Comparison of ENCODE assay signal across 9 cellular contexts in genomic region chr1:15168479-15168878, GRCh38. TPM values are rescaled to one million over a fixed set of nuclear protein-coding genes. Genes with fewer than 3 reads are reported as not detected.
DNase-seq lines count a peak whose midpoint lies in the region; ATAC-seq, FAIRE-seq and TF ChIP-seq lines count a peak whose summit lies in the region.
"Had no signal": no experiment of that assay in that cellular context is flagged by ENCODE, and none has a peak within 500 bp of the region (broad histone marks: within the 10 kb centered on the region; RNA-seq: fewer than 3 reads in every experiment).

No MANE protein-coding gene starts in this region.

- DNase-seq in Daoy (ENCODE audit: low read depth), result peak; percentile 96
- DNase-seq in H1 (ENCODE audit: low read depth in 1 of 2, low spot score in 2 of 2), result no peak
- DNase-seq in omental fat pad (ENCODE audit: low spot score), result no peak
- no peak for DNase-seq in activated CD4-positive, alpha-beta T cell treated with anti-CD3 and anti-CD28 coated beads, Interleukin-2, amount 50 U/mL, for 4 hours
- DNase-seq in NCI-H1694 (lab: John Stamatoyannopoulos, UW), result no peak
- DNase-seq: activated T-cell treated with anti-CD3 and anti-CD28 coated beads, Interleukin-2, amount 50 U/mL, for 48 hours had no signal

- H2BK5ac ChIP-seq in H1 (ENCODE audit: low read depth, low read length), result no peak overlapping the region

- no peaks in the 10 kb centered on the region for H3K79me2 ChIP-seq in OCI-LY3 (ENCODE audit: low read length)
- peaks cover 0 to 12% of the 10 kb centered on the region in 2 experiments; a peak in 2 of 4 replicates for H3K79me2 ChIP-seq in H1 (ENCODE audit: control insufficient read depth in 1 of 2, insufficient read depth in 2 of 2, low read length in 2 of 2)

- H2BK20ac ChIP-seq in H1 (ENCODE audit: low read length), result no peak overlapping the region

- no peaks in the 10 kb centered on the region; the same call in 1 of the 2 replicates for H3K79me1 ChIP-seq in H1 (ENCODE audit: low read depth, low read length)

- H4K8ac ChIP-seq in H1 (ENCODE audit: extremely low read depth, insufficient read depth, low read length), result no peak overlapping the region

- POLR2A ChIA-PET in H1 (lab: Charles Lee; ENCODE audit: partially characterized antibody), result interaction anchor here (1.1 kb wide), 1 partner anchor 12 kb away, joined by 3 read pairs; no protein-coding TSS in a partner anchor

- H3K18ac ChIP-seq in H1 (ENCODE audit: extremely low read depth, low read length), result no peak overlapping the region

- CTCF ChIA-PET in H1 (lab: Charles Lee; ENCODE audit: partially characterized antibody), result interaction anchor here (1.0 to 1.6 kb wide), 5 partner anchors 8 to 104 kb away, joined by 3 to 5 read pairs (median 4); partner anchors contain the start of gene TMEM51

- no peak overlapping the region for H4K91ac ChIP-seq in H1 (replicated peaks; ENCODE audit: insufficient read length, low read length)

- WGBS in H1 (ENCODE audit: extremely low coverage in 1 of 2, insufficient coverage in 1 of 2, insufficient read length in 1 of 2, insufficient replicate concordance in 2 of 2, low coverage in 1 of 2, low lambda C conversion rate in 2 of 2, missing lambda C conversion rate in 1 of 2), 2 experiments, result 83% methylated on average over 5 of the region's 5 CpGs; no CpG with 5 or more reads in 1 of the 2 experiments

- H3K23ac ChIP-seq in H1 (ENCODE audit: insufficient read length), result no peak overlapping the region

- TF ChIP-seq POLR2A in H1 (IDR thresholded peaks at IDR 0.05; ENCODE audit: control extremely low read depth in 1 of 2, low read depth in 2 of 2, low read length in 2 of 2), result no peak

- no peak overlapping the region for H2BK120ac ChIP-seq in H1 (replicated peaks; ENCODE audit: low read depth, low read length)

- H3K27ac ChIP-seq in OCI-LY3 (ENCODE audit: low read length) (no peak overlapping the region), H1 (ENCODE audit: low read depth, low read length) (no peak overlapping the region)

- no peaks in the 10 kb centered on the region for H3K36me3 ChIP-seq in OCI-LY3 (replicated peaks; ENCODE audit: low read depth, low read length)
- no peaks in the 10 kb centered on the region for H3K36me3 ChIP-seq in H1 (ENCODE audit: control insufficient read depth in 2 of 4, insufficient read depth in 4 of 4, low read length in 3 of 4)

- no peak overlapping the region for H2BK12ac ChIP-seq in H1 (ENCODE audit: low read depth, low read length)

- peak overlapping the region; percentile 11; the same call in 1 of the 2 replicates for H3K4me2 ChIP-seq in OCI-LY3 (ENCODE audit: low read length)
- no peak overlapping the region for H3K4me2 ChIP-seq in H1 (ENCODE audit: insufficient read depth in 1 of 2, low read depth in 2 of 2, low read length in 2 of 2)

- ATAC-seq in omental fat pad (ENCODE audit: low FRiP score) (peak; percentile 57), HG03432 (IDR thresholded peaks at IDR 0.05; ENCODE audit: unreplicated experiment) (no peak), GM19467 (IDR thresholded peaks at IDR 0.05; ENCODE audit: unreplicated experiment) (no peak)

- no peak overlapping the region for H2AK5ac ChIP-seq in H1 (ENCODE audit: low read depth, low read length)

- no peak overlapping the region for H3K4ac ChIP-seq in H1 (replicated peaks; ENCODE audit: insufficient read length, low read depth, low read length)

- no peaks in the 10 kb centered on the region for H3K27me3 ChIP-seq in OCI-LY3 (ENCODE audit: low read depth, low read length)
- no peaks in the 10 kb centered on the region for H3K27me3 ChIP-seq in H1 (replicated peaks in 1 of 4; ENCODE audit: control insufficient read depth in 3 of 4, extremely low read depth in 1 of 4, insufficient read depth in 3 of 4, low read length in 3 of 4)

- TF ChIP-seq CTCF in OCI-LY3 (IDR thresholded peaks at IDR 0.05; ENCODE audit: low read depth, low read length) (no peak), H1 (IDR thresholded peaks at IDR 0.05; ENCODE audit: control extremely low read depth in 1 of 3, insufficient read depth in 1 of 3, low read depth in 1 of 3, low read length in 3 of 3) (no peak), omental fat pad (IDR thresholded peaks at IDR 0.05) (no peak)

- no peaks in the 10 kb centered on the region for H3K9me3 ChIP-seq in OCI-LY3 (ENCODE audit: insufficient read depth, low read length)
- no peaks in the 10 kb centered on the region for H3K9me3 ChIP-seq in H1 (ENCODE audit: insufficient read depth in 2 of 2, low read depth in 1 of 2, low read length in 1 of 2)

- no peak overlapping the region for H3K14ac ChIP-seq in H1 (ENCODE audit: insufficient read length)

- no peak overlapping the region for H4K5ac ChIP-seq in H1 (ENCODE audit: insufficient read length, low read depth, low read length)

- H4K20me1 ChIP-seq in OCI-LY3 (ENCODE audit: insufficient read depth, low read length), result no peaks in the 10 kb centered on the region
- H4K20me1 ChIP-seq in H1 (replicated peaks in 1 of 2; ENCODE audit: control insufficient read depth in 1 of 2, insufficient read depth in 2 of 2, low read length in 2 of 2), result no peaks in the 10 kb centered on the region

- TF ChIP-seq RAD21 in H1 (IDR thresholded peaks at IDR 0.05 in 1 of 2, conservative IDR thresholded peaks at IDR 0.05 in 1 of 2; ENCODE audit: low read depth in 2 of 2, low read length in 2 of 2), result no peak

- no peak for FAIRE-seq in H1 (lab: Jason Lieb, UNC)

- H3K9ac ChIP-seq in OCI-LY3 (ENCODE audit: low read length) (no peak overlapping the region), H1 (replicated peaks in 1 of 4; ENCODE audit: extremely low read depth in 1 of 4, low read depth in 3 of 4, low read length in 3 of 4) (no peak overlapping the region)

- no peaks in the 10 kb centered on the region for H3K23me2 ChIP-seq in H1 (ENCODE audit: low read depth, low read length)

- H3K4me3 ChIP-seq in OCI-LY3 (ENCODE audit: low read length) (no peak overlapping the region), H1 (ENCODE audit: extremely low read depth in 1 of 4, insufficient read depth in 2 of 4, low read depth in 3 of 4, low read length in 4 of 4) (no peak overlapping the region)

- peaks cover 5% of the 10 kb centered on the region; the same call in 1 of the 2 replicates for H3K4me1 ChIP-seq in OCI-LY3 (ENCODE audit: low read length)
- H3K4me1 ChIP-seq in H1 (replicated peaks in 1 of 4; ENCODE audit: control insufficient read depth in 3 of 4, insufficient read depth in 4 of 4, low read length in 3 of 4), result peaks cover 0 to 7% (median 0%) of the 10 kb centered on the region in 4 experiments; a peak in 3 of 7 replicates

- TF ChIP-seq EP300 in H1 (IDR thresholded peaks at IDR 0.05; ENCODE audit: borderline replicate concordance in 1 of 2, low read depth in 2 of 2, low read length in 2 of 2), result no peak

- no peak overlapping the region for H3K56ac ChIP-seq in H1 (replicated peaks; ENCODE audit: insufficient read length, low read depth, low read length)

- H2AFZ ChIP-seq in OCI-LY3 (ENCODE audit: low read depth, low read length), result no peak overlapping the region
- no peak overlapping the region for H2AFZ ChIP-seq in H1 (ENCODE audit: low read length)

- H2BK15ac ChIP-seq in H1 (ENCODE audit: low read length), result 0 out of 2 replicates have a peak overlapping the region, but pooled peaks have one; percentile 72

TF ChIP-seq in H1, 55 proteins besides CTCF, POLR2A, EP300 and RAD21:
- TF ChIP-seq RXRA (IDR thresholded peaks at IDR 0.05; ENCODE audit: insufficient read depth, low read depth, low read length) (no peak), CHD1 (IDR thresholded peaks at IDR 0.05; ENCODE audit: low read depth, low read length) (no peak)
TF ChIP-seq in H1: peak in this region for 0.

RNA-seq across cellular contexts. Expression of gene TMEM51, which starts 14.9 kb away (rescaled TPM):
- total RNA-seq in Daoy (2014; rRNA removed; shearing (Covaris generic)), result 18.4 and 21.2 TPM in 2 replicates
- total RNA-seq in H1 (2021; fragmentation: NEBNext Ultra II Directional; extraction: Animal tissue kit (Norgen Biotek cat#: 25700)), result 9.1 and 9.9 TPM in 2 replicates
- 10.7 and 12.6 TPM in 2 replicates for polyA plus RNA-seq in H1 (2011; rRNA removed)
- 11.5 TPM for polyA plus RNA-seq in H1 (2011; cell fraction: cytosol; rRNA removed)
- 7.3 TPM for polyA plus RNA-seq in H1 (2011; cell fraction: nucleus; rRNA removed)
- 7.8 to 12.5 TPM (median 10.2 TPM) in 4 replicates for polyA plus RNA-seq in H1 (2012, experiment 1 of 2)
- 11.6 TPM for polyA plus RNA-seq in H1 (2012, experiment 2 of 2)
- 10.4 TPM for polyA plus RNA-seq in H1 (2013, experiment 1 of 2)
- 13.1 TPM for polyA plus RNA-seq in H1 (2013, experiment 2 of 2)
- polyA minus RNA-seq in H1 (2011; rRNA and poly(A)+ RNA removed), result 3.4 and 3.9 TPM in 2 replicates
- polyA minus RNA-seq in H1 (2011; cell fraction: cytosol; rRNA and poly(A)+ RNA removed), result 8.4 TPM
- 4.8 TPM for polyA minus RNA-seq in H1 (2011; cell fraction: nucleus; rRNA and poly(A)+ RNA removed)
- total RNA-seq in omental fat pad, result 1 to 10 TPM; 3.3 to 8.6 (median 4.4) TPM
